ENCODE assay signal across 24 cellular contexts in the genomic region with DNA sequence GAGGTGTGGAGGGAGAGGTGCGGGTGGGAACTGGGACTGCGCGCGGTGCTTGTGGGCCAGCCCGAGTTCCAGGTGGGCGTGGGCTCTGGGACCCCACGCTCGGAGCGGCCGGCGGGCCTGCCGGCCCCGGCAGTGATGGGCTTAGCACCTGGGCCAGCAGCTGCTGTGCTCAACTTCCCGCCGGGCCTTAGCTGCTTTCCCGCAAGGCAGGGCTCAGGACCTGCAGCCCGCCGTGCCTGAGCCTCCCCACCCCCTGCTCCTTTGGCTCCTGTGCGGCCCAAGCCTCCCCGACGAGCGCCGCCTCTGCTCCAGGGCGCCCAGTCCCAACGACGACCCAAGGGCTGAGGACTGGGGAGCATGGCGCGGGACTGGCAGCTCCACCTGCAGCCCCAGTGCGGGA.
"Had no signal": no experiment of that assay in that cellular context is flagged by ENCODE, and none has a peak within 500 bp of the region (broad histone marks: within the 10 kb centered on the region; RNA-seq: fewer than 3 reads in every experiment).

No MANE protein-coding gene starts in this region.

- H3K4me3 ChIP-seq: colonic mucosa, coronary artery, dorsolateral prefrontal cortex, esophagus squamous epithelium, gastrocnemius medialis, gastroesophageal sphincter, heart left ventricle, heart right ventricle had no signal

- H3K9me3 ChIP-seq: colonic mucosa, esophagus squamous epithelium, gastrocnemius medialis, gastroesophageal sphincter, heart left ventricle, heart right ventricle had no signal

- H3K27me3 ChIP-seq: colonic mucosa, esophagus squamous epithelium, foreskin keratinocyte, gastrocnemius medialis, gastroesophageal sphincter had no signal

- H3K27ac ChIP-seq: colonic mucosa, coronary artery, dorsolateral prefrontal cortex, epithelial cell of prostate, esophagus squamous epithelium, foreskin keratinocyte, gastrocnemius medialis, gastroesophageal sphincter, heart left ventricle, heart right ventricle had no signal

- H3K36me3 ChIP-seq: colonic mucosa, esophagus squamous epithelium, gastrocnemius medialis, gastroesophageal sphincter, heart left ventricle, heart right ventricle had no signal

- H3K27ac Mint-ChIP-seq: dendritic cell treated with granulocyte-macrophage colony-stimulating factor and Interleukin-4, amounts not matched to agents 40 ng/mL and 50 ng/mL, for 4 days; effector memory CD8-positive, alpha-beta T cell; endodermal cell had no signal

- H3K4me3 Mint-ChIP-seq: dendritic cell treated with granulocyte-macrophage colony-stimulating factor and Interleukin-4, amounts not matched to agents 40 ng/mL and 50 ng/mL, for 4 days; effector memory CD8-positive, alpha-beta T cell; endodermal cell had no signal

- DNase-seq: colonic mucosa; cortex of kidney; dermis blood vessel endothelial cell; dorsolateral prefrontal cortex; effector CD4-positive, alpha-beta T cell; effector CD8-positive, alpha-beta T cell; effector memory CD4-positive, alpha-beta T cell; effector memory CD8-positive, alpha-beta T cell; endodermal cell; erythroblast; esophagus squamous epithelium; foreskin fibroblast; foreskin keratinocyte; foreskin melanocyte; gastrocnemius medialis; glutamatergic neuron; head of caudate nucleus; heart left ventricle; heart right ventricle had no signal

- H3K9me3 Mint-ChIP-seq: effector memory CD8-positive, alpha-beta T cell had no signal

- ATAC-seq: effector memory CD8-positive, alpha-beta T cell; esophagus mucosa; foreskin keratinocyte; gastrocnemius medialis; gastroesophageal sphincter; heart left ventricle; heart right ventricle had no signal

- H3K27me3 Mint-ChIP-seq: dendritic cell treated with granulocyte-macrophage colony-stimulating factor and Interleukin-4, amounts not matched to agents 40 ng/mL and 50 ng/mL, for 4 days had no signal

- H3K4me1 ChIP-seq: colonic mucosa, esophagus squamous epithelium, foreskin keratinocyte, gastrocnemius medialis, gastroesophageal sphincter, heart left ventricle, heart right ventricle had no signal
